ENCODE assay signal across 9 cellular contexts in the genomic region with DNA sequence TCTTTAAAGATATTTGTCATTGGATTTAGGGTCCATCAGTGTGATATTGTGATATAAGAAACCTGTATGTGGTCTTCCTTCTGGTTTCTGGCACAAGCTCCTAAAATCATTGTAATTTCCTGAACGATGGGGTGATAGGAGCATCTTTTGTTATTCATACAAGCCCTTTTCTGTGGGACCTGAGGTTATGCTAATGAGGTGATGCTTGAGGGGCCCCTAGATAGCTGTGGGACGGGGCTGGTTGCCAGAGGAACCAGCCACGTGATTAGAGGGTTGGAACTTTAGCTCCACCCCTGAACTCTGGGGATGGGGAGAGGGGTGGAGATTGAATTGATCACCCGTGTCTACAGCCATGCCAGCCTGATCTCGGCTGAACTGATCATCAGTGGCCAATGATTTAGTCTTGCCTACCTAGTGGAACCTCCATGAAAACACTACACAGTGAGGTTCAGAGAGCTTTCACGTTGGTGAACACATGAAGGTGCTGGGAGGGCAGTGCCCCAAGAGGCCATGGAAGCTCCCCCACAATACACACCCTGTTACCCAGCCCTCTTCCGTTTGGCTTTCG.
DNase-seq lines count a peak whose midpoint lies in the region; ATAC-seq, FAIRE-seq and TF ChIP-seq lines count a peak whose summit lies in the region.
"Had no signal": no experiment of that assay in that cellular context is flagged by ENCODE, and none has a peak within 500 bp of the region (broad histone marks: within the 10 kb centered on the region; RNA-seq: fewer than 3 reads in every experiment).

No MANE protein-coding gene starts in this region.

- peak overlapping the region; percentile 95 for H3K27ac Mint-ChIP-seq in effector memory CD8-positive, alpha-beta T cell

- ATAC-seq in GM18909 (IDR thresholded peaks at IDR 0.05; ENCODE audit: poor library complexity, unreplicated experiment) (peak; percentile 45), HG03521 (IDR thresholded peaks at IDR 0.05; ENCODE audit: unreplicated experiment) (no peak), GM19328 (IDR thresholded peaks at IDR 0.05; ENCODE audit: unreplicated experiment) (no peak)
- ATAC-seq in effector memory CD8-positive, alpha-beta T cell (replicated peaks) = peak; percentile 86
- ATAC-seq: pancreas had no signal

- H3K4me3 Mint-ChIP-seq in effector memory CD8-positive, alpha-beta T cell = peak overlapping the region; percentile 72 to 76

- no peak for TF ChIP-seq POLR2A in H54 (IDR thresholded peaks at IDR 0.05; ENCODE audit: low read depth, low read length)

- H3K4me1 Mint-ChIP-seq in effector memory CD8-positive, alpha-beta T cell (ENCODE audit: low read depth in 2 of 2) = peaks cover 58 to 68% of the 10 kb centered on the region in 2 donors

- peak; percentile 70 to 78 for DNase-seq in activated CD4-positive, alpha-beta T cell treated with anti-CD3 and anti-CD28 coated beads, Interleukin-2, amount 50 U/mL, for 48 hours
- peak; percentile 43 to 58 (median 54) for DNase-seq in effector memory CD8-positive, alpha-beta T cell
- peak; percentile 77 for DNase-seq in stimulated activated CD4-positive, alpha-beta T cell treated with anti-CD3 and anti-CD28 coated beads, Interleukin-4, amount 100 ng/mL, for 24 hours
- DNase-seq in H54 (ENCODE audit: insufficient read length, low spot score) (no peak), superior temporal gyrus (ENCODE audit: extremely low spot score) (no peak)
- DNase-seq: pancreas had no signal

- no peak for FAIRE-seq in H54 (lab: Jason Lieb, UNC)
- FAIRE-seq: pancreas had no signal

- no peaks in the 10 kb centered on the region for H3K27me3 Mint-ChIP-seq in effector memory CD8-positive, alpha-beta T cell

- peaks cover 6% of the 10 kb centered on the region for H3K36me3 Mint-ChIP-seq in effector memory CD8-positive, alpha-beta T cell (ENCODE audit: insufficient read depth)

- H3K9me3 Mint-ChIP-seq in effector memory CD8-positive, alpha-beta T cell = no peaks in the 10 kb centered on the region

Comparison
In these comparisons a context has a peak if more than half of its experiments do, and no peak if none do; other contexts are left out.
1. ATAC-seq: peak in GM18909 (single experiment) and effector memory CD8-positive, alpha-beta T cell (single experiment); none in HG03521 (single experiment) and GM19328 (single experiment).
2. DNase-seq: peak in activated CD4-positive, alpha-beta T cell treated with anti-CD3 and anti-CD28 coated beads, Interleukin-2, amount 50 U/mL, for 48 hours (2 of 2), effector memory CD8-positive, alpha-beta T cell (3 of 3) and stimulated activated CD4-positive, alpha-beta T cell treated with anti-CD3 and anti-CD28 coated beads, Interleukin-4, amount 100 ng/mL, for 24 hours (single experiment); none in H54 (single experiment) and superior temporal gyrus (single experiment).